Comparison of ENCODE assay signal across 13 cellular contexts in genomic region chr17:54920819-54921218, GRCh38. TPM values are rescaled to one million over a fixed set of nuclear protein-coding genes. Genes with fewer than 3 reads are reported as not detected.
DNase-seq lines count a peak whose midpoint lies in the region; ATAC-seq and TF ChIP-seq lines count a peak whose summit lies in the region.
"Had no signal": no experiment of that assay in that cellular context is flagged by ENCODE, and none has a peak within 500 bp of the region (broad histone marks: within the 10 kb centered on the region; RNA-seq: fewer than 3 reads in every experiment).

No MANE protein-coding gene starts in this region.

- peak overlapping the region; percentile 61 for H3K27ac Mint-ChIP-seq in endodermal cell
- H3K27ac Mint-ChIP-seq: CD4-positive, CD25-positive, alpha-beta regulatory T cell had no signal

- H3K4me1 ChIP-seq in HUES6 (ENCODE audit: control insufficient read depth, insufficient read depth, low read length) (peaks cover 23% of the 10 kb centered on the region), endodermal cell (ENCODE audit: control insufficient read depth, insufficient read depth, low read length) (no peaks in the 10 kb centered on the region)
- H3K4me1 ChIP-seq: BLaER1 treated with 17β-estradiol and CSF1 and Interleukin-3, amounts not matched to agents 10 nM and 100 nM had no signal

- H3K9me3 ChIP-seq in HUES6 (ENCODE audit: control insufficient read depth, insufficient read depth, low read depth, low read length) (peaks cover 8% of the 10 kb centered on the region; the same call in 1 of the 2 replicates), endodermal cell (ENCODE audit: control insufficient read depth, low read length) (peaks cover 14% of the 10 kb centered on the region)

- no peak for DNase-seq in endodermal cell
- DNase-seq in NCI-H524 treated with DMSO at 0.1 percent for 48 hours (lab: John Stamatoyannopoulos, UW), result no peak
- DNase-seq in cerebellar cortex (ENCODE audit: low spot score), result no peak
- DNase-seq in NCI-H2171 treated with DMSO at 0.1 percent for 48 hours (lab: John Stamatoyannopoulos, UW), result no peak
- DNase-seq: ACHN; Calu3; CD4-positive, CD25-positive, alpha-beta regulatory T cell; DMS 273 treated with DMSO at 0.1 percent for 48 hours had no signal

- peak; percentile 76 for ATAC-seq in GM18868 (IDR thresholded peaks at IDR 0.05; ENCODE audit: unreplicated experiment)
- peak; percentile 40 for ATAC-seq in HG02610 (IDR thresholded peaks at IDR 0.05; ENCODE audit: unreplicated experiment)
- ATAC-seq: HepG2 had no signal

- H3K27me3 ChIP-seq in HUES6 (ENCODE audit: control insufficient read depth, insufficient read depth, low read length), result no peaks in the 10 kb centered on the region
- H3K27me3 ChIP-seq in endodermal cell (ENCODE audit: control insufficient read depth, insufficient read depth, low read length, poor library complexity, severe bottlenecking), result no peaks in the 10 kb centered on the region
- H3K27me3 ChIP-seq: BLaER1 treated with 17β-estradiol and CSF1 and Interleukin-3, amounts not matched to agents 10 nM and 100 nM had no signal

- H3K27ac ChIP-seq in HUES6 (ENCODE audit: low read depth, low read length), result peak overlapping the region; percentile 34; the same call in 1 of the 2 replicates
- no peak overlapping the region for H3K27ac ChIP-seq in endodermal cell (ENCODE audit: low read depth, low read length)
- H3K27ac ChIP-seq: BLaER1 treated with 17β-estradiol and CSF1 and Interleukin-3, amounts not matched to agents 10 nM and 100 nM had no signal

- H3K36me3 ChIP-seq in HUES6 (ENCODE audit: control insufficient read depth, insufficient read depth, low read length), result peaks cover 67% of the 10 kb centered on the region
- H3K36me3 ChIP-seq in endodermal cell (ENCODE audit: control insufficient read depth, insufficient read depth, low read length), result peaks cover 45% of the 10 kb centered on the region
- H3K36me3 ChIP-seq: BLaER1 treated with 17β-estradiol and CSF1 and Interleukin-3, amounts not matched to agents 10 nM and 100 nM had no signal

- H3K9ac ChIP-seq in HUES6 (ENCODE audit: low read length) (no peak overlapping the region), endodermal cell (ENCODE audit: extremely low read depth, low read length, poor library complexity, severe bottlenecking) (no peak overlapping the region)
- H3K9ac ChIP-seq: BLaER1 treated with 17β-estradiol and CSF1 and Interleukin-3, amounts not matched to agents 10 nM and 100 nM had no signal

- no peak for TF ChIP-seq CTCF in endodermal cell (conservative IDR thresholded peaks at IDR 0.05)

- H3K36me3 Mint-ChIP-seq in endodermal cell (ENCODE audit: low read depth), result peaks cover 68% of the 10 kb centered on the region
- H3K36me3 Mint-ChIP-seq: CD4-positive, CD25-positive, alpha-beta regulatory T cell had no signal

- H3K4me3 Mint-ChIP-seq in endodermal cell, result no peak overlapping the region
- H3K4me3 Mint-ChIP-seq: CD4-positive, CD25-positive, alpha-beta regulatory T cell had no signal

- H3K4me1 Mint-ChIP-seq in endodermal cell, result peaks cover 15% of the 10 kb centered on the region
- H3K4me1 Mint-ChIP-seq: CD4-positive, CD25-positive, alpha-beta regulatory T cell had no signal

- H3K27me3 Mint-ChIP-seq in endodermal cell (ENCODE audit: insufficient read depth), result no peaks in the 10 kb centered on the region

- 99 to 100% methylated on average over 2 to 6 of the region's 6 CpGs for WGBS in endodermal cell (ENCODE audit: insufficient coverage in 1 of 2, insufficient read length in 1 of 2), 2 experiments

- H3K4me3 ChIP-seq in HUES6 (ENCODE audit: low read depth, low read length), result no peak overlapping the region
- no peak overlapping the region for H3K4me3 ChIP-seq in endodermal cell (ENCODE audit: low read length)
- H3K4me3 ChIP-seq: BLaER1 treated with 17β-estradiol and CSF1 and Interleukin-3, amounts not matched to agents 10 nM and 100 nM had no signal

- peaks cover 16% of the 10 kb centered on the region for H3K9me3 Mint-ChIP-seq in endodermal cell

RNA-seq across cellular contexts. Expression of gene TOM1L1, which starts 20.2 kb away (rescaled TPM):
- 10 to 100 TPM; 54.9 to 55.6 TPM for total RNA-seq in endodermal cell
- 30.7 TPM for polyA plus RNA-seq in endodermal cell (2013, experiment 1 of 2)
- 31.3 TPM for polyA plus RNA-seq in endodermal cell (2013, experiment 2 of 2)
- total RNA-seq: CD4-positive, CD25-positive, alpha-beta regulatory T cell had no signal
- polyA plus RNA-seq: CD4-positive, CD25-positive, alpha-beta regulatory T cell had no signal

RNA-seq across cellular contexts. Expression of gene COX11, which starts 47.6 kb away (rescaled TPM):
- 10 to 100 TPM; 85.3 to 86.2 TPM for total RNA-seq in endodermal cell
- polyA plus RNA-seq in endodermal cell (2013, experiment 1 of 2), result 57.1 TPM
- 61.5 TPM for polyA plus RNA-seq in endodermal cell (2013, experiment 2 of 2)

RNA-seq across cellular contexts. Expression of gene STXBP4, which starts 47.7 kb away (rescaled TPM):
- 10 to 100 TPM; 15.5 to 18.0 TPM for total RNA-seq in endodermal cell
- 9.2 TPM for polyA plus RNA-seq in endodermal cell (2013, experiment 1 of 2)
- polyA plus RNA-seq in endodermal cell (2013, experiment 2 of 2), result 10.4 TPM
